ENCODE assay signal across 8 cellular contexts in genomic region chr2:128178650-128179460, GRCh38.
DNase-seq lines count a peak whose midpoint lies in the region; ATAC-seq, FAIRE-seq and TF ChIP-seq lines count a peak whose summit lies in the region.

No MANE protein-coding gene starts in this region.

- no peak overlapping the region for H3K4me3 Mint-ChIP-seq in activated naive CD4-positive, alpha-beta T cell treated with anti-CD3 and anti-CD28 coated beads, Interleukin-2, amount 50 U/mL, for 24 hours
- no peak overlapping the region for H3K4me3 Mint-ChIP-seq in progenitor cell of endocrine pancreas (ENCODE audit: low read depth)

- H3K4me3 ChIP-seq in HEK293 (ENCODE audit: low read depth, low read length) (no peak overlapping the region), OCI-LY1 (ENCODE audit: low read depth, low read length, poor library complexity, severe bottlenecking) (no peak overlapping the region)

- TF ChIP-seq POLR2A in GM12892 (IDR thresholded peaks at IDR 0.05; ENCODE audit: low read depth, low read length), result no peak

- H3K27me3 ChIP-seq in OCI-LY1 (ENCODE audit: insufficient read depth, low read length), result no peaks in the 10 kb centered on the region

- H3F3A ChIP-seq in OCI-LY1 (ENCODE audit: insufficient read depth, low read length), result no peaks in the 10 kb centered on the region

- H3K27ac ChIP-seq in HEK293 (ENCODE audit: extremely low read depth, low read depth, low read length), result no peak overlapping the region
- H3K27ac ChIP-seq in OCI-LY1 (ENCODE audit: low read depth, low read length, poor library complexity, severe bottlenecking), result no peak overlapping the region

- no peak overlapping the region for H2AFZ ChIP-seq in OCI-LY1 (ENCODE audit: low read length)

- DNase-seq in Daoy (ENCODE audit: low read depth) (peak; percentile 48), cardiac septum (ENCODE audit: low spot score) (peak; percentile 82), progenitor cell of endocrine pancreas (ENCODE audit: low spot score, unreplicated experiment) (peak; percentile 17), GM12892 (ENCODE audit: insufficient read length) (no peak)

- CTCF ChIA-PET in HEK293 (lab: Yijun Ruan, JAX), result interaction anchor here (0.6 to 2.0 kb wide), 13 partner anchors 8 to 414 kb away, joined by 3 to 6 read pairs (median 4); no protein-coding TSS in a partner anchor

- H3K27ac Mint-ChIP-seq in activated naive CD4-positive, alpha-beta T cell treated with anti-CD3 and anti-CD28 coated beads, Interleukin-2, amount 50 U/mL, for 24 hours, result peak overlapping the region; percentile 62
- H3K27ac Mint-ChIP-seq in progenitor cell of endocrine pancreas, result no peak overlapping the region

- no peak for FAIRE-seq in GM12892 (lab: Jason Lieb, UNC)

- ATAC-seq in GM18519 (IDR thresholded peaks at IDR 0.05; ENCODE audit: low FRiP score, unreplicated experiment), result no peak

- H3K9ac ChIP-seq in OCI-LY1 (ENCODE audit: low read length), result no peak overlapping the region

- peaks cover 27% of the 10 kb centered on the region for H3K36me3 Mint-ChIP-seq in activated naive CD4-positive, alpha-beta T cell treated with anti-CD3 and anti-CD28 coated beads, Interleukin-2, amount 50 U/mL, for 24 hours
- H3K36me3 Mint-ChIP-seq in progenitor cell of endocrine pancreas (ENCODE audit: insufficient read depth), result peaks cover 21% of the 10 kb centered on the region

- no peaks in the 10 kb centered on the region for H3K27me3 Mint-ChIP-seq in activated naive CD4-positive, alpha-beta T cell treated with anti-CD3 and anti-CD28 coated beads, Interleukin-2, amount 50 U/mL, for 24 hours
- H3K27me3 Mint-ChIP-seq in progenitor cell of endocrine pancreas, result no peaks in the 10 kb centered on the region

- H3K9me3 ChIP-seq in HEK293 (ENCODE audit: control insufficient read depth, insufficient read depth, low read depth, low read length) (no peaks in the 10 kb centered on the region), OCI-LY1 (ENCODE audit: low read length) (no peaks in the 10 kb centered on the region)

- H3K9me2 ChIP-seq in OCI-LY1 (ENCODE audit: low read depth, low read length), result no peaks in the 10 kb centered on the region

- H3K36me3 ChIP-seq in HEK293 (ENCODE audit: control insufficient read depth in 2 of 2, insufficient read depth in 1 of 2, low read length in 2 of 2), result peaks cover 66 to 97% of the 10 kb centered on the region in 2 experiments
- H3K36me3 ChIP-seq in OCI-LY1 (ENCODE audit: insufficient read depth, low read length), result peaks cover 98% of the 10 kb centered on the region

- H4K20me1 ChIP-seq in OCI-LY1 (ENCODE audit: insufficient read depth, low read length), result no peaks in the 10 kb centered on the region

- no peaks in the 10 kb centered on the region for H3K9me3 Mint-ChIP-seq in activated naive CD4-positive, alpha-beta T cell treated with anti-CD3 and anti-CD28 coated beads, Interleukin-2, amount 50 U/mL, for 24 hours
- H3K9me3 Mint-ChIP-seq in progenitor cell of endocrine pancreas (ENCODE audit: low read depth), result no peaks in the 10 kb centered on the region

- no peaks in the 10 kb centered on the region for H3K4me1 Mint-ChIP-seq in activated naive CD4-positive, alpha-beta T cell treated with anti-CD3 and anti-CD28 coated beads, Interleukin-2, amount 50 U/mL, for 24 hours
- H3K4me1 Mint-ChIP-seq in progenitor cell of endocrine pancreas (ENCODE audit: low read depth), result no peaks in the 10 kb centered on the region

- POLR2A ChIA-PET in HEK293 (lab: Yijun Ruan, JAX), result no interaction called here

- TF ChIP-seq CTCF in HEK293 (tag by site-specific recombination; IDR thresholded peaks at IDR 0.05) (no peak), OCI-LY1 (IDR thresholded peaks at IDR 0.05; ENCODE audit: low read length) (peak; percentile 85), progenitor cell of endocrine pancreas (IDR thresholded peaks at IDR 0.05; ENCODE audit: unreplicated experiment) (peak; percentile 72)

- H3K4me1 ChIP-seq in HEK293 (ENCODE audit: control insufficient read depth, insufficient read depth, low read length) (no peaks in the 10 kb centered on the region), OCI-LY1 (ENCODE audit: insufficient read depth, low read length, severe bottlenecking) (no peaks in the 10 kb centered on the region)

- no peaks in the 10 kb centered on the region for H3K79me2 ChIP-seq in OCI-LY1 (ENCODE audit: insufficient read depth, low read length)

- no peak overlapping the region for H3K4me2 ChIP-seq in OCI-LY1 (ENCODE audit: low read length)

- intact Hi-C loops in cardiac septum (cut with DNase I), result loop anchor here (5.0 kb wide), 1 partner anchor 53 kb away; no protein-coding TSS in a partner anchor

TF ChIP-seq in HEK293, 187 proteins besides CTCF, POLR2A, EP300 and RAD21:
- TF ChIP-seq ZNF654 (tag by site-specific recombination; IDR thresholded peaks at IDR 0.05; ENCODE audit: low read depth) (peak; percentile 61), ZSCAN23 (tag by site-specific recombination; IDR thresholded peaks at IDR 0.05) (no peak)
